Comparison of ENCODE assay signal across 21 cellular contexts in the genomic region with DNA sequence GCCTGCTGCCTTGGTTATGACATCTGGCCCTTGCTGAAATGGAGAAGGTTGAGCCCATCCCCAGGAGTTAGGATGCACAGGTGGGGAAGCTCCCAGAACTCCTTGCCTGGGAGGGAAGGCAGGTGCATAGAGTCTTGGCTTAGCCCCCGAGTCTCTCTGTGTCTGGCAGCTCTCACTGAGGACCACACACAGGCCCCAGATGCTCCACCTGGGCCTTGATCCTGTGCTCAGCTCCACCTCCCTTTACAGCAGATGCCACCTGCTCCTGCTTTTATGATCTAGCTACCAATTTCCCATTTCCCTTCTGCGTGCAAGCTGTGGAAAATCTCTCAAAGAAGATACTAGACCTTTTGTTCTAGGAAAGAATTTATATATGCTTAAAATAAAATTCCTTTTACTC. TPM values are rescaled to one million over a fixed set of nuclear protein-coding genes. Genes with fewer than 3 reads are reported as not detected.
"Had no signal": no experiment of that assay in that cellular context is flagged by ENCODE, and none has a peak within 500 bp of the region (broad histone marks: within the 10 kb centered on the region; RNA-seq: fewer than 3 reads in every experiment).

No MANE protein-coding gene starts in this region.

- ATAC-seq: left lobe of liver; naive thymus-derived CD8-positive, alpha-beta T cell; sciatic nerve; stimulated activated memory B cell treated with anti-CD40 and anti-IgM and Interleukin-4, amounts not matched to agents 10 μg/mL and 1 μg/mL and 100 μg/mL, for 72 hours; stimulated activated naive CD8-positive, alpha-beta T cell treated with anti-CD3 and anti-CD28 coated beads, Interleukin-15, amount 100 ng/mL, for 72 hours; upper lobe of right lung had no signal

- H3K27ac ChIP-seq: dorsolateral prefrontal cortex, heart left ventricle, spleen, testis, tibial nerve, upper lobe of right lung had no signal

- H3K4me3 ChIP-seq: dorsolateral prefrontal cortex, heart left ventricle, spleen, testis, tibial nerve, upper lobe of right lung had no signal

- H3K9me3 ChIP-seq: testis, tibial nerve, upper lobe of right lung had no signal

- DNase-seq: cortex of kidney; effector CD8-positive, alpha-beta T cell; heart left ventricle; kidney glomerular epithelial cell; mammary epithelial cell; naive thymus-derived CD8-positive, alpha-beta T cell; posterior cingulate gyrus; spleen; stimulated activated CD4-positive, alpha-beta T cell treated with anti-CD3 and anti-CD28 coated beads, Interleukin-15, amount 100 ng/mL, for 24 hours; stimulated activated CD4-positive, alpha-beta T cell treated with anti-CD3 and anti-CD28 coated beads, Interleukin-1b, Interleukin-23, amount 100 ng/mL, for 48 hours; stimulated activated CD4-positive, alpha-beta T cell treated with anti-CD3 and anti-CD28 coated beads, Interleukin-4, amount 100 ng/mL, for 24 hours; stimulated activated naive CD8-positive, alpha-beta T cell treated with anti-CD3 and anti-CD28 coated beads, Interleukin-15, amount 100 ng/mL, for 72 hours; testis; upper lobe of right lung had no signal

- H3K36me3 ChIP-seq: heart left ventricle, spleen, tibial nerve, upper lobe of right lung had no signal

- H3K4me1 ChIP-seq: spleen, testis, tibial nerve, upper lobe of right lung had no signal

- H3K27me3 ChIP-seq: testis, tibial nerve, upper lobe of right lung had no signal

RNA-seq across cellular contexts. Expression of a gene that starts 28.8 kb away (rescaled TPM):
- total RNA-seq: heart left ventricle; left lobe of liver; mammary epithelial cell; mesenteric fat pad; naive thymus-derived CD8-positive, alpha-beta T cell; sciatic nerve; subcutaneous adipose tissue; tibial nerve had no signal
